ENCODE assay signal across 1 cellular context in genomic region chr6:4134841-4135664, GRCh38.
TF ChIP-seq lines count a peak whose summit lies in the region.

ECI2 (minus strand) TSS chr6:4135575; CDS start chr6:4135560, 15 bp downstream.

TF ChIP-seq in WTC11, 78 proteins besides CTCF, POLR2A, EP300 and RAD21 (continued from another document):
- TF ChIP-seq ELF4 (CRISPR knock-in tag; IDR thresholded peaks at IDR 0.05; ENCODE audit: low read depth) (no peak), ARID4B (CRISPR knock-in tag; IDR thresholded peaks at IDR 0.05; ENCODE audit: borderline replicate concordance) (peak; percentile 72; the same call in 1 of the 2 replicates)
TF ChIP-seq in WTC11: peak in this region for 12.
